ENCODE assay signal across 25 cellular contexts in the genomic region with DNA sequence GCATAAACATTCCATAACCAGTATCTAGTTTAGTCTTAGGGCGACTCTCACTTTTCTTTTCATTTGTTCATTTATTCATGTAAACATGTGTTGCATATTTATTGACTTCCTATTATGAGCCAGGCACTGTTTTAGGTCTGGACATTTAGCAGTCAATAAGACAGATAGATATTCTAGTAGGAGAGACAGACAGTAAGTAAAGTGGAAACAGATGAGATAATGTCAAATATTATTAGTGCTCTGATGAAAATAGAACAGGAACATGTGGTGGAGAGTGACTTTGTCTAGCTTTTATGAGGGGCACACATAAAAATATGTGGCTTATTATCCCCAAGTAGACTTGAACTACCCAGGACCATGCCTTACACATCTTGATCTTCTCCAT.
"Had no signal": no experiment of that assay in that cellular context is flagged by ENCODE, and none has a peak within 500 bp of the region (broad histone marks: within the 10 kb centered on the region; RNA-seq: fewer than 3 reads in every experiment).

No MANE protein-coding gene starts in this region.

- H3K4me3 Mint-ChIP-seq: activated CD4-positive, alpha-beta memory T cell treated with anti-CD3 and anti-CD28 coated beads, Interleukin-2, amount 10 ng/mL, durations not matched to agents 7 days and 5 days; activated CD4-positive, alpha-beta T cell treated with anti-CD3 and anti-CD28 coated beads, Interleukin-2, amount 10 ng/mL, durations not matched to agents 7 days and 5 days; activated T-cell treated with anti-CD3 and anti-CD28 coated beads, Interleukin-2, amount 50 U/mL, for 4 hours; activated T-helper 17 cell treated with anti-CD3 and anti-CD28 coated beads, Interleukin-2, amount 50 U/mL, for 72 hours; mesothelial cell of epicardium; naive thymus-derived CD4-positive, alpha-beta T cell; neural progenitor cell; stimulated activated effector memory CD8-positive, alpha-beta T cell treated with anti-CD3 and anti-CD28 coated beads, Interleukin-12 subunit alpha, Interleukin-12 subunit beta, amount 100 ng/mL, for 72 hours; stimulated activated naive CD8-positive, alpha-beta T cell treated with anti-CD3 and anti-CD28 coated beads, Interleukin-15, Interleukin-2, amounts not matched to agents 100 ng/mL and 50 ng/mL, for 24 hours; WTC11 had no signal

- ATAC-seq: activated T-cell treated with anti-CD3 and anti-CD28 coated beads, Interleukin-2, amount 50 U/mL, for 4 hours; activated T-helper 17 cell treated with anti-CD3 and anti-CD28 coated beads, Interleukin-2, amount 50 U/mL, for 72 hours; naive thymus-derived CD4-positive, alpha-beta T cell; stimulated activated effector memory CD8-positive, alpha-beta T cell treated with anti-CD3 and anti-CD28 coated beads, Interleukin-12 subunit alpha, Interleukin-12 subunit beta, amount 100 ng/mL, for 72 hours; WTC11 had no signal

- FAIRE-seq: colon, frontal cortex, small intestine had no signal

- H3K9ac ChIP-seq: neural progenitor cell had no signal

- H3K27me3 ChIP-seq: breast epithelium, neural progenitor cell, uterus had no signal

- H3K27me3 Mint-ChIP-seq: activated CD4-positive, alpha-beta memory T cell treated with anti-CD3 and anti-CD28 coated beads, Interleukin-2, amount 10 ng/mL, durations not matched to agents 7 days and 5 days; activated T-helper 17 cell treated with anti-CD3 and anti-CD28 coated beads, Interleukin-2, amount 50 U/mL, for 72 hours; stimulated activated naive CD8-positive, alpha-beta T cell treated with anti-CD3 and anti-CD28 coated beads, Interleukin-15, Interleukin-2, amounts not matched to agents 100 ng/mL and 50 ng/mL, for 24 hours had no signal

- H3K4me2 ChIP-seq: neural progenitor cell had no signal

- H3K27ac Mint-ChIP-seq: activated CD4-positive, alpha-beta memory T cell treated with anti-CD3 and anti-CD28 coated beads, Interleukin-2, amount 10 ng/mL, durations not matched to agents 7 days and 5 days; activated CD4-positive, alpha-beta T cell treated with anti-CD3 and anti-CD28 coated beads, Interleukin-2, amount 10 ng/mL, durations not matched to agents 7 days and 5 days; activated T-helper 17 cell treated with anti-CD3 and anti-CD28 coated beads, Interleukin-2, amount 50 U/mL, for 72 hours; naive thymus-derived CD4-positive, alpha-beta T cell; stimulated activated effector memory CD8-positive, alpha-beta T cell treated with anti-CD3 and anti-CD28 coated beads, Interleukin-12 subunit alpha, Interleukin-12 subunit beta, amount 100 ng/mL, for 72 hours; stimulated activated naive CD8-positive, alpha-beta T cell treated with anti-CD3 and anti-CD28 coated beads, Interleukin-15, Interleukin-2, amounts not matched to agents 100 ng/mL and 50 ng/mL, for 24 hours had no signal

- H3K36me3 Mint-ChIP-seq: mesothelial cell of epicardium; naive thymus-derived CD4-positive, alpha-beta T cell; neural progenitor cell; stimulated activated effector memory CD8-positive, alpha-beta T cell treated with anti-CD3 and anti-CD28 coated beads, Interleukin-12 subunit alpha, Interleukin-12 subunit beta, amount 100 ng/mL, for 72 hours; WTC11 had no signal

- H3K9me3 ChIP-seq: breast epithelium, thoracic aorta, uterus had no signal

- H3K27ac ChIP-seq: breast epithelium, neural progenitor cell, thoracic aorta, uterus had no signal

- H3K36me3 ChIP-seq: breast epithelium, neural progenitor cell, thoracic aorta, uterus had no signal

- H2AFZ ChIP-seq: neural progenitor cell had no signal

- H3K4me1 ChIP-seq: breast epithelium, neural progenitor cell, uterus had no signal

- DNase-seq: activated CD4-positive, alpha-beta memory T cell treated with anti-CD3 and anti-CD28 coated beads, Interleukin-2, amount 10 ng/mL, durations not matched to agents 7 days and 5 days; activated CD4-positive, alpha-beta T cell treated with anti-CD3 and anti-CD28 coated beads for 1 hour; activated CD4-positive, alpha-beta T cell treated with anti-CD3 and anti-CD28 coated beads, Interleukin-2, amount 10 ng/mL, durations not matched to agents 7 days and 5 days; activated gamma-delta T cell treated with Interleukin-2 at 50 U/mL for 16 hours; activated naive CD4-positive, alpha-beta T cell treated with anti-CD3 and anti-CD28 coated beads, Interleukin-2, amount 50 U/mL, for 16 hours; activated T-cell treated with anti-CD3 and anti-CD28 coated beads, Interleukin-2, amount 50 U/mL, for 4 hours; dermis blood vessel endothelial cell; effector CD4-positive, alpha-beta T cell; naive thymus-derived CD4-positive, alpha-beta T cell; posterior cingulate gyrus; small intestine; stimulated activated CD4-positive, alpha-beta T cell treated with anti-CD3 and anti-CD28 coated beads, Interleukin-4, amount 100 ng/mL, for 24 hours; T-helper 2 cell; trophoblast cell; uterus had no signal

- H3K4me1 Mint-ChIP-seq: activated CD4-positive, alpha-beta memory T cell treated with anti-CD3 and anti-CD28 coated beads, Interleukin-2, amount 10 ng/mL, durations not matched to agents 7 days and 5 days; activated CD4-positive, alpha-beta T cell treated with anti-CD3 and anti-CD28 coated beads, Interleukin-2, amount 10 ng/mL, durations not matched to agents 7 days and 5 days; activated T-helper 17 cell treated with anti-CD3 and anti-CD28 coated beads, Interleukin-2, amount 50 U/mL, for 72 hours; naive thymus-derived CD4-positive, alpha-beta T cell; stimulated activated effector memory CD8-positive, alpha-beta T cell treated with anti-CD3 and anti-CD28 coated beads, Interleukin-12 subunit alpha, Interleukin-12 subunit beta, amount 100 ng/mL, for 72 hours had no signal

- H3K9me3 Mint-ChIP-seq: activated CD4-positive, alpha-beta memory T cell treated with anti-CD3 and anti-CD28 coated beads, Interleukin-2, amount 10 ng/mL, durations not matched to agents 7 days and 5 days; activated CD4-positive, alpha-beta T cell treated with anti-CD3 and anti-CD28 coated beads, Interleukin-2, amount 10 ng/mL, durations not matched to agents 7 days and 5 days; activated T-helper 17 cell treated with anti-CD3 and anti-CD28 coated beads, Interleukin-2, amount 50 U/mL, for 72 hours; mesothelial cell of epicardium; stimulated activated effector memory CD8-positive, alpha-beta T cell treated with anti-CD3 and anti-CD28 coated beads, Interleukin-12 subunit alpha, Interleukin-12 subunit beta, amount 100 ng/mL, for 72 hours; stimulated activated naive CD8-positive, alpha-beta T cell treated with anti-CD3 and anti-CD28 coated beads, Interleukin-15, Interleukin-2, amounts not matched to agents 100 ng/mL and 50 ng/mL, for 24 hours; WTC11 had no signal

- H3K4me3 ChIP-seq: breast epithelium, neural progenitor cell, thoracic aorta, uterus had no signal
